ENCODE assay signal across 21 cellular contexts in genomic region chr7:1361756-1362125, GRCh38.
"Had no signal": no experiment of that assay in that cellular context is flagged by ENCODE, and none has a peak within 500 bp of the region (broad histone marks: within the 10 kb centered on the region; RNA-seq: fewer than 3 reads in every experiment).

No MANE protein-coding gene starts in this region.

- H3K9me3 ChIP-seq: psoas muscle had no signal

- H3K9me3 Mint-ChIP-seq: immature natural killer cell; mesothelial cell of epicardium; natural killer cell treated with Interleukin-12 subunit alpha and Interleukin-12 subunit beta and Interleukin-15 and Interleukin-18, amount 100 ng/mL, for 72 hours had no signal

- H3K4me3 ChIP-seq: dorsolateral prefrontal cortex, neural progenitor cell, psoas muscle, stomach, thoracic aorta, transverse colon had no signal

- H3K27ac ChIP-seq: dorsolateral prefrontal cortex, neural progenitor cell, parathyroid adenoma, psoas muscle, stomach, thoracic aorta, transverse colon had no signal

- H3K4me3 Mint-ChIP-seq: immature natural killer cell; memory B cell; mesothelial cell of epicardium; natural killer cell treated with Interleukin-12 subunit alpha and Interleukin-12 subunit beta and Interleukin-15 and Interleukin-18, amount 100 ng/mL, for 72 hours; neural progenitor cell had no signal

- H3K4me1 Mint-ChIP-seq: immature natural killer cell, memory B cell, mesothelial cell of epicardium had no signal

- H3K36me3 ChIP-seq: neural progenitor cell, stomach, thoracic aorta, transverse colon had no signal

- H3K36me3 Mint-ChIP-seq: immature natural killer cell; memory B cell; mesothelial cell of epicardium; natural killer cell treated with Interleukin-12 subunit alpha and Interleukin-12 subunit beta and Interleukin-15 and Interleukin-18, amount 100 ng/mL, for 72 hours; neural progenitor cell had no signal

- ATAC-seq: left colon; natural killer cell treated with Interleukin-12 subunit alpha and Interleukin-12 subunit beta and Interleukin-15 and Interleukin-18, amount 100 ng/mL, for 72 hours; psoas muscle had no signal

- DNase-seq: central memory CD4-positive, alpha-beta T cell; cortex of kidney; effector CD8-positive, alpha-beta T cell; immature natural killer cell; left colon; occipital lobe; retina; small intestine; stimulated activated CD4-positive, alpha-beta T cell treated with anti-CD3 and anti-CD28 coated beads, Interleukin-12 subunit alpha, Interleukin-12 subunit beta, amount 100 ng/mL, for 4 hours; stimulated activated naive CD4-positive, alpha-beta T cell; stomach; substantia nigra; transverse colon had no signal

- H3K4me1 ChIP-seq: neural progenitor cell, parathyroid adenoma, psoas muscle, stomach, transverse colon had no signal

- H3K27ac Mint-ChIP-seq: immature natural killer cell; memory B cell; mesothelial cell of epicardium; natural killer cell treated with Interleukin-12 subunit alpha and Interleukin-12 subunit beta and Interleukin-15 and Interleukin-18, amount 100 ng/mL, for 72 hours; neural progenitor cell had no signal
